Comparison of ENCODE assay signal across 20 cellular contexts in the genomic region with DNA sequence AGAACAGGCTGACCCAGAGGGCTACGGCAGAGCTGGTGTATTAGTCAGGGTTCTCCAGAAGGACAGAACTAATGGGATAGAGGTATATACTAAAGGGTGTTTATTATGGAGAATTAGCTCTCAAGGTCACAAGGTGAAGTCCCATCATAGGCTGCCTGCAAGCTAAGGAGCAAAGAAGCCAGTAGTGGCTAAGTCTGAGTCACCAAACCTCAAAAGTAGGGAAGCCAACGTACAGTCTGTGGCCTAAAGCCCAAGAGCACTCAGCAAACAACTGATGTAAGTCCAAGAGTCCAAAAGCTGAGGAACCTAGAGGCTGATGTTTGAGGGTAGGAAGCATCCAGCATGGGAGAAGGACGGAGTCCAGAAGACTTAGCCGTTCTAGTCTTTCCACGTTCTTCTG.
A peak's percentile ranks its signal among the peaks of the same experiment; 100 is the strongest.
DNase-seq lines count a peak whose midpoint lies in the region; ATAC-seq, FAIRE-seq and TF ChIP-seq lines count a peak whose summit lies in the region.
"Had no signal": no experiment of that assay in that cellular context is flagged by ENCODE, and none has a peak within 500 bp of the region (broad histone marks: within the 10 kb centered on the region; RNA-seq: fewer than 3 reads in every experiment).

No MANE protein-coding gene starts in this region.

- ATAC-seq in GM18520 (IDR thresholded peaks at IDR 0.05; ENCODE audit: unreplicated experiment): no peak
- ATAC-seq: left lobe of liver had no signal

- CTCF ChIA-PET in GM10248 (lab: Yijun Ruan, JAX): interaction anchor here (1.1 to 3.8 kb wide), 8 partner anchors 8 to 372 kb away, joined by 3 to 39 read pairs (median 6); no protein-coding TSS in a partner anchor

- H3K36me3 Mint-ChIP-seq in progenitor cell of endocrine pancreas (ENCODE audit: insufficient read depth): peaks cover 1% of the 10 kb centered on the region

- POLR2A ChIA-PET in GM10248 (lab: Yijun Ruan, JAX): no interaction called here

- H3K4me1 Mint-ChIP-seq in progenitor cell of endocrine pancreas (ENCODE audit: low read depth): peaks cover 12% of the 10 kb centered on the region

- TF ChIP-seq CTCF in cardiac fibroblast (IDR thresholded peaks at IDR 0.05; ENCODE audit: low read depth, low read length) (no peak), progenitor cell of endocrine pancreas (IDR thresholded peaks at IDR 0.05; ENCODE audit: unreplicated experiment) (no peak), GM10248 (IDR thresholded peaks at IDR 0.05; ENCODE audit: control extremely low read depth, extremely low read depth, low read depth, missing control alignments) (no peak)

- H3K9me3 Mint-ChIP-seq in progenitor cell of endocrine pancreas (ENCODE audit: low read depth): peaks cover 2% of the 10 kb centered on the region
- H3K9me3 Mint-ChIP-seq: activated naive CD4-positive, alpha-beta T cell treated with anti-CD3 and anti-CD28 coated beads, Interleukin-2, amount 50 U/mL, for 24 hours; T-helper 1 cell treated with Interleukin-12 subunit alpha and Interleukin-12 subunit beta and Interleukin-4 antibody, amounts not matched to agents 30 μg/mL and 1 μg/mL, for 36 hours had no signal

- H3K4me3 Mint-ChIP-seq in progenitor cell of endocrine pancreas (ENCODE audit: low read depth): no peak overlapping the region
- H3K4me3 Mint-ChIP-seq: activated naive CD4-positive, alpha-beta T cell treated with anti-CD3 and anti-CD28 coated beads, Interleukin-2, amount 50 U/mL, for 24 hours; T-helper 1 cell treated with Interleukin-12 subunit alpha and Interleukin-12 subunit beta and Interleukin-4 antibody, amounts not matched to agents 30 μg/mL and 1 μg/mL, for 36 hours had no signal

- FAIRE-seq in H54 (lab: Jason Lieb, UNC): peak; percentile 15
- FAIRE-seq: endothelial cell of umbilical vein had no signal

- H3K4me3 ChIP-seq in cardiac fibroblast (replicated peaks in 1 of 2; ENCODE audit: low read depth in 2 of 2, low read length in 2 of 2): no peak overlapping the region
- H3K4me3 ChIP-seq: thyroid gland had no signal

- no peaks in the 10 kb centered on the region for H3K27me3 Mint-ChIP-seq in progenitor cell of endocrine pancreas
- H3K27me3 Mint-ChIP-seq: activated naive CD4-positive, alpha-beta T cell treated with anti-CD3 and anti-CD28 coated beads, Interleukin-2, amount 50 U/mL, for 24 hours had no signal

- DNase-seq in H54 (ENCODE audit: insufficient read length, low spot score): no peak
- peak; percentile 69 for DNase-seq in NOMO-1 treated with dmso at 0.1 percent for 144 hours (lab: John Stamatoyannopoulos, UW; ENCODE audit: unreplicated experiment)
- DNase-seq in cardiac fibroblast (ENCODE audit: low read depth in 2 of 2): peak; percentile 16 to 58
- no peak for DNase-seq in progenitor cell of endocrine pancreas (ENCODE audit: low spot score, unreplicated experiment)
- DNase-seq in cortex of kidney (lab: John Stamatoyannopoulos, UW): no peak
- DNase-seq in GM10248 (ENCODE audit: extremely low spot score): no peak
- no peak for DNase-seq in DMS 273 (lab: John Stamatoyannopoulos, UW; ENCODE audit: unreplicated experiment)
- DNase-seq: activated CD4-positive, alpha-beta T cell treated with anti-CD3 and anti-CD28 coated beads for 1 hour; activated CD8-positive, alpha-beta memory T cell treated with anti-CD3 and anti-CD28 coated beads, Interleukin-2, amount 50 U/mL, for 48 hours; cerebellar nuclear complex; hippocampal formation; NCI-H510A; RPMI8226; stimulated activated CD4-positive, alpha-beta T cell treated with anti-CD3 and anti-CD28 coated beads, Interleukin-1b, Interleukin-23, amount 100 ng/mL, for 48 hours; thyroid gland had no signal

- no peak for TF ChIP-seq POLR2A in H54 (IDR thresholded peaks at IDR 0.05; ENCODE audit: low read depth, low read length)

- peak overlapping the region; percentile 50 for H3K27ac Mint-ChIP-seq in progenitor cell of endocrine pancreas
- H3K27ac Mint-ChIP-seq: activated naive CD4-positive, alpha-beta T cell treated with anti-CD3 and anti-CD28 coated beads, Interleukin-2, amount 50 U/mL, for 24 hours; T-helper 1 cell treated with Interleukin-12 subunit alpha and Interleukin-12 subunit beta and Interleukin-4 antibody, amounts not matched to agents 30 μg/mL and 1 μg/mL, for 36 hours had no signal

Comparison
In these comparisons a context has a peak if more than half of its experiments do, and no peak if none do; other contexts are left out.
1. DNase-seq: peak in NOMO-1 treated with dmso at 0.1 percent for 144 hours (single experiment) and cardiac fibroblast (2 of 2); none in H54 (single experiment), progenitor cell of endocrine pancreas (single experiment), cortex of kidney (single experiment), GM10248 (single experiment) and DMS 273 (single experiment).